ENCODE assay signal across 14 cellular contexts in the genomic region with DNA sequence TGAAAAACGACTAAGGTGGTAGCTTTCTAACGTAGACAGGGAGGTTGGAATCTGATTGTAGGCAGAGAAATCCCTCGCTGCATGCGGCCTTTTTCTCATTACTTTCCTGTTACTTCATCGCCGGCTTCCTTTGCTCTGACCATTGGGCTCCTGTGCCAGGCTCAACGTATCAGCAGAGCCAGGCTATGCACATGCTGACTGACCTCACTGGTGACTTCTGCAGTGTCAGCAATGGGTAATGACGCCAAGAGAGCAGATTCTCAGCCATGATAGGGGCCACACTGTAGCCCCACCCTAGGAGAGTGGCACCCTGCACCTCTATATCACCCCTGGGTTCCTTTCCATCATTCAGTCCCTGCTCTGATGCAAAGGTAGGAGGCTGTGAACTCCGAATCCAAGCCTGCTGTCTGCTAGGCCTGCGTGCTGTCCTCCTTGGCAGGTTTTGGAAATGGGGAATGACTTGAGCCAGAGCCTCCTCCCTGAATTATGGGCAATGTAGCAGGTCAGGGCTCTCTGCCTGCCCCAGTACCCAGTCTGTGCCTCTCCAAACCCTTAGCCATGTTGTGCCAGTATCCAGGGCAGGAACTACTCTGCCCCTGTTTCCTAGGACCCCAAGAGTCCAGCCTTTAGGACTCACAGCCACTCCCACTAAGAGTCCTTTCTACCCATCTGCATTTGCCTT. TPM values are rescaled to one million over a fixed set of nuclear protein-coding genes. Genes with fewer than 3 reads are reported as not detected.
DNase-seq lines count a peak whose midpoint lies in the region; ATAC-seq and TF ChIP-seq lines count a peak whose summit lies in the region.
"Had no signal": no experiment of that assay in that cellular context is flagged by ENCODE, and none has a peak within 500 bp of the region (broad histone marks: within the 10 kb centered on the region; RNA-seq: fewer than 3 reads in every experiment).

No MANE protein-coding gene starts in this region.

- WGBS in right cardiac atrium: 69% methylated on average over 10 of the region's 10 CpGs

- H3K4me3 ChIP-seq in H7 (ENCODE audit: insufficient read depth, low read depth, low read length) (no peak overlapping the region), ascending aorta (no peak overlapping the region), right cardiac atrium (ENCODE audit: low read length) (no peak overlapping the region), thoracic aorta (peak overlapping the region; percentile 20)

- H3K4me1 ChIP-seq in ascending aorta (peaks cover 16 to 23% of the 10 kb centered on the region in 2 donors), right cardiac atrium (ENCODE audit: control insufficient read depth, insufficient read depth, low read length) (peaks cover 9% of the 10 kb centered on the region), thoracic aorta (ENCODE audit: control insufficient read depth in 1 of 2, low read depth in 2 of 2) (peaks cover 11 to 33% of the 10 kb centered on the region in 2 donors)

- H3K27me3 ChIP-seq in H7 (ENCODE audit: control insufficient read depth, insufficient read depth, low read length) (no peaks in the 10 kb centered on the region), ascending aorta (no peaks in the 10 kb centered on the region), right cardiac atrium (ENCODE audit: control insufficient read depth, insufficient read depth) (no peaks in the 10 kb centered on the region), thoracic aorta (replicated peaks; ENCODE audit: insufficient read depth) (no peaks in the 10 kb centered on the region)

- no peaks in the 10 kb centered on the region for H3K36me3 ChIP-seq in H7 (replicated peaks; ENCODE audit: control insufficient read depth, insufficient read depth, low read length)
- no peaks in the 10 kb centered on the region for H3K36me3 ChIP-seq in ascending aorta
- H3K36me3 ChIP-seq in thoracic aorta: no peaks in the 10 kb centered on the region

- intact Hi-C loops in ascending aorta (cut with DNase I) (loop anchor here (1.0 to 2.0 kb wide), 2 partner anchors 11 to 231 kb away; a partner anchor contains a TSS), right cardiac atrium (cut with DNase I) (loop anchor here in 2 of 4 donors (2.0 to 5.0 kb wide), 2 partner anchors 135 to 179 kb away; no protein-coding TSS in a partner anchor)

- peak; percentile 17 for DNase-seq in H7
- DNase-seq in ascending aorta (ENCODE audit: low spot score in 2 of 2): peak in 1 of 2 donors; percentile 68
- DNase-seq in right cardiac atrium: no peak
- DNase-seq in thoracic aorta (ENCODE audit: low spot score): no peak
- DNase-seq in stimulated activated CD4-positive, alpha-beta T cell treated with anti-CD3 and anti-CD28 coated beads, Interleukin-2, amount 100 ng/mL, for 24 hours: no peak
- no peak for DNase-seq in HK-2 (ENCODE audit: unreplicated experiment)
- DNase-seq: activated CD4-positive, CD25-positive, alpha-beta regulatory T cell treated with anti-CD3 and anti-CD28 coated beads, Interleukin-2, amount 50 U/mL, for 72 hours; activated T-cell treated with anti-CD3 and anti-CD28 coated beads for 4 hours; dermis blood vessel endothelial cell; NCI-H1048; NCI-H2227 treated with DMSO at 0.1 percent for 48 hours; stimulated activated CD4-positive, alpha-beta T cell treated with anti-CD3 and anti-CD28 coated beads, Interleukin-4, amount 100 ng/mL, for 24 hours; T-helper 1 cell had no signal

- H3K27ac ChIP-seq in ascending aorta: peak overlapping the region; percentile 87 to 92
- peak overlapping the region; percentile 98 for H3K27ac ChIP-seq in right cardiac atrium (ENCODE audit: low read length)
- H3K27ac ChIP-seq in thoracic aorta: peak overlapping the region; percentile 85 to 95

- ATAC-seq in right cardiac atrium (peak; percentile 3 to 6), thoracic aorta (ENCODE audit: insufficient number of reproducible peaks, low FRiP score, low read depth) (no peak), HG03095 (IDR thresholded peaks at IDR 0.05; ENCODE audit: unreplicated experiment) (no peak)

- TF ChIP-seq CTCF in ascending aorta (IDR thresholded peaks at IDR 0.05) (no peak), thoracic aorta (IDR thresholded peaks at IDR 0.05) (no peak)

- H3K9me3 ChIP-seq in ascending aorta (no peaks in the 10 kb centered on the region), right cardiac atrium (ENCODE audit: control insufficient read depth, low read length) (no peaks in the 10 kb centered on the region), thoracic aorta (no peaks in the 10 kb centered on the region)

RNA-seq across cellular contexts. Expression of a gene that starts 11.4 kb away (rescaled TPM):
- total RNA-seq in H7 (2014; rRNA removed; shearing (Covaris generic)): 3.1 and 7.4 TPM in 2 replicates
- total RNA-seq in ascending aorta (22.2 TPM), right cardiac atrium (10 to 100 TPM; 14.0 to 50.3 (median 29.4) TPM), thoracic aorta (10 to 100 TPM; 13.5 to 16.5 TPM)
- polyA plus RNA-seq in right cardiac atrium: 29.3 TPM

RNA-seq across cellular contexts. Expression of a gene that starts 30.5 kb away (rescaled TPM):
- 164 and 193 TPM in 2 replicates for total RNA-seq in H7 (2014; rRNA removed; shearing (Covaris generic))
- total RNA-seq in ascending aorta: 44.6 TPM
- 10 to 100 TPM; 25.9 to 35.8 (median 28.1) TPM for total RNA-seq in right cardiac atrium
- 16.0 TPM for polyA plus RNA-seq in right cardiac atrium
- 10 to 100 TPM; 54.3 to 72.6 TPM for total RNA-seq in thoracic aorta

RNA-seq across cellular contexts. Expression of a gene that starts 48.2 kb away (rescaled TPM):
- not detected in 2 replicates for total RNA-seq in H7 (2014; rRNA removed; shearing (Covaris generic))
- total RNA-seq in ascending aorta: not detected
- total RNA-seq in right cardiac atrium: not detected
- not detected for polyA plus RNA-seq in right cardiac atrium
- total RNA-seq in thoracic aorta: not detected
- total RNA-seq: dermis blood vessel endothelial cell had no signal

Comparison
In these comparisons a context has a peak if more than half of its experiments do, and no peak if none do; other contexts are left out.
1. ATAC-seq: peak in right cardiac atrium (2 of 2); none in thoracic aorta (single experiment) and HG03095 (single experiment).
2. Peak in every context shown above with its lines, with median percentiles within 50 percentile points of each other: H3K27ac ChIP-seq.